ENCODE assay signal across 1 cellular context in the genomic region with DNA sequence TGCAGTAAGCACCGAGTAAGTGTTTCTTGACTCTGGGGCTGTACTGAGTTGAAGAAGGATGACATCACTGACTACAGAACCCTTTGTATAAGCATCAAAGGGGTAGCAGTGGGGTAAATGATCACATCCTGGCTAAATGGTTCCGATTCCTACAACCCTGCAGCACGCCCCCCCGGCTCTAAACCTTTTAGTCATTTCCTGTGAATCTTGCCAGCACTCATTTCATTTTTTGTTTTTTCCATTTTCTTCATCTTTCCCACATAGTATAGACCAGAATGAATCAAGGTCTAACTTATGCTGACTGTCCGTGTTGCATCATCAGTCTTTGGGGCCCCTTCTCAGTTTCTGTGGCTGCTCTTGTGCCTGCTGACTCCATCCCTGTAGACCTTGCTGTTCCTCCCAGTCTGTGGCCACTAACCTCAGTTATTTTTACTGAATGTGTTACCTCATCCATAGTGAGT.
A peak's percentile ranks its signal among the peaks of the same experiment; 100 is the strongest.
TF ChIP-seq lines count a peak whose summit lies in the region.

No MANE protein-coding gene starts in this region.

TF ChIP-seq in HEK293, 187 proteins besides CTCF, POLR2A, EP300 and RAD21 (continued from another document):
- TF ChIP-seq ZNF518A (tag by site-specific recombination; conservative IDR thresholded peaks at IDR 0.05; ENCODE audit: low read depth) (0 out of 2 replicates have a peak, but pooled peaks have one; percentile 12), ZNF623 (tag by site-specific recombination; IDR thresholded peaks at IDR 0.05) (no peak), FEZF1 (tag by site-specific recombination; IDR thresholded peaks at IDR 0.05) (peak; percentile 47), ZNF394 (tag by site-specific recombination; IDR thresholded peaks at IDR 0.05; ENCODE audit: borderline replicate concordance) (no peak)
- TF ChIP-seq, protein P1, sequence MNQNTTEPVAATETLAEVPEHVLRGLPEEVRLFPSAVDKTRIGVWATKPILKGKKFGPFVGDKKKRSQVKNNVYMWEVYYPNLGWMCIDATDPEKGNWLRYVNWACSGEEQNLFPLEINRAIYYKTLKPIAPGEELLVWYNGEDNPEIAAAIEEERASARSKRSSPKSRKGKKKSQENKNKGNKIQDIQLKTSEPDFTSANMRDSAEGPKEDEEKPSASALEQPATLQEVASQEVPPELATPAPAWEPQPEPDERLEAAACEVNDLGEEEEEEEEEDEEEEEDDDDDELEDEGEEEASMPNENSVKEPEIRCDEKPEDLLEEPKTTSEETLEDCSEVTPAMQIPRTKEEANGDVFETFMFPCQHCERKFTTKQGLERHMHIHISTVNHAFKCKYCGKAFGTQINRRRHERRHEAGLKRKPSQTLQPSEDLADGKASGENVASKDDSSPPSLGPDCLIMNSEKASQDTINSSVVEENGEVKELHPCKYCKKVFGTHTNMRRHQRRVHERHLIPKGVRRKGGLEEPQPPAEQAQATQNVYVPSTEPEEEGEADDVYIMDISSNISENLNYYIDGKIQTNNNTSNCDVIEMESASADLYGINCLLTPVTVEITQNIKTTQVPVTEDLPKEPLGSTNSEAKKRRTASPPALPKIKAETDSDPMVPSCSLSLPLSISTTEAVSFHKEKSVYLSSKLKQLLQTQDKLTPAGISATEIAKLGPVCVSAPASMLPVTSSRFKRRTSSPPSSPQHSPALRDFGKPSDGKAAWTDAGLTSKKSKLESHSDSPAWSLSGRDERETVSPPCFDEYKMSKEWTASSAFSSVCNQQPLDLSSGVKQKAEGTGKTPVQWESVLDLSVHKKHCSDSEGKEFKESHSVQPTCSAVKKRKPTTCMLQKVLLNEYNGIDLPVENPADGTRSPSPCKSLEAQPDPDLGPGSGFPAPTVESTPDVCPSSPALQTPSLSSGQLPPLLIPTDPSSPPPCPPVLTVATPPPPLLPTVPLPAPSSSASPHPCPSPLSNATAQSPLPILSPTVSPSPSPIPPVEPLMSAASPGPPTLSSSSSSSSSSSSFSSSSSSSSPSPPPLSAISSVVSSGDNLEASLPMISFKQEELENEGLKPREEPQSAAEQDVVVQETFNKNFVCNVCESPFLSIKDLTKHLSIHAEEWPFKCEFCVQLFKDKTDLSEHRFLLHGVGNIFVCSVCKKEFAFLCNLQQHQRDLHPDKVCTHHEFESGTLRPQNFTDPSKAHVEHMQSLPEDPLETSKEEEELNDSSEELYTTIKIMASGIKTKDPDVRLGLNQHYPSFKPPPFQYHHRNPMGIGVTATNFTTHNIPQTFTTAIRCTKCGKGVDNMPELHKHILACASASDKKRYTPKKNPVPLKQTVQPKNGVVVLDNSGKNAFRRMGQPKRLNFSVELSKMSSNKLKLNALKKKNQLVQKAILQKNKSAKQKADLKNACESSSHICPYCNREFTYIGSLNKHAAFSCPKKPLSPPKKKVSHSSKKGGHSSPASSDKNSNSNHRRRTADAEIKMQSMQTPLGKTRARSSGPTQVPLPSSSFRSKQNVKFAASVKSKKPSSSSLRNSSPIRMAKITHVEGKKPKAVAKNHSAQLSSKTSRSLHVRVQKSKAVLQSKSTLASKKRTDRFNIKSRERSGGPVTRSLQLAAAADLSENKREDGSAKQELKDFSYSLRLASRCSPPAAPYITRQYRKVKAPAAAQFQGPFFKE (tag by site-specific recombination; IDR thresholded peaks at IDR 0.05; ENCODE audit: borderline replicate concordance) = no peak
TF ChIP-seq in HEK293: peak in this region for 6.
